1 cellular context compared by ENCODE assay signal in genomic region chr10:126585249-126585986, GRCh38.
TF ChIP-seq lines count a peak whose summit lies in the region.

No MANE protein-coding gene starts in this region.

TF ChIP-seq in GM23338, 12 proteins besides CTCF, POLR2A, EP300 and RAD21 (continued from another document):
- TF ChIP-seq ZNF462 (CRISPR knock-in tag; IDR thresholded peaks at IDR 0.05) (no peak), NANOG (IDR thresholded peaks at IDR 0.05; ENCODE audit: borderline replicate concordance) (no peak), ETS1 (IDR thresholded peaks at IDR 0.05) (no peak), JUNB (IDR thresholded peaks at IDR 0.05; ENCODE audit: unreplicated experiment) (no peak), CREB1 (CRISPR knock-in tag; IDR thresholded peaks at IDR 0.05; ENCODE audit: low read depth) (no peak), STAT1 (IDR thresholded peaks at IDR 0.05; ENCODE audit: unreplicated experiment) (no peak), POLR2AphosphoS5 (IDR thresholded peaks at IDR 0.05; ENCODE audit: low read depth) (no peak), EZH2 (IDR thresholded peaks at IDR 0.05; ENCODE audit: low read depth, unreplicated experiment) (no peak), EZH2phosphoT487 (IDR thresholded peaks at IDR 0.05; ENCODE audit: unreplicated experiment) (no peak)
- TF ChIP-seq, protein P1, sequence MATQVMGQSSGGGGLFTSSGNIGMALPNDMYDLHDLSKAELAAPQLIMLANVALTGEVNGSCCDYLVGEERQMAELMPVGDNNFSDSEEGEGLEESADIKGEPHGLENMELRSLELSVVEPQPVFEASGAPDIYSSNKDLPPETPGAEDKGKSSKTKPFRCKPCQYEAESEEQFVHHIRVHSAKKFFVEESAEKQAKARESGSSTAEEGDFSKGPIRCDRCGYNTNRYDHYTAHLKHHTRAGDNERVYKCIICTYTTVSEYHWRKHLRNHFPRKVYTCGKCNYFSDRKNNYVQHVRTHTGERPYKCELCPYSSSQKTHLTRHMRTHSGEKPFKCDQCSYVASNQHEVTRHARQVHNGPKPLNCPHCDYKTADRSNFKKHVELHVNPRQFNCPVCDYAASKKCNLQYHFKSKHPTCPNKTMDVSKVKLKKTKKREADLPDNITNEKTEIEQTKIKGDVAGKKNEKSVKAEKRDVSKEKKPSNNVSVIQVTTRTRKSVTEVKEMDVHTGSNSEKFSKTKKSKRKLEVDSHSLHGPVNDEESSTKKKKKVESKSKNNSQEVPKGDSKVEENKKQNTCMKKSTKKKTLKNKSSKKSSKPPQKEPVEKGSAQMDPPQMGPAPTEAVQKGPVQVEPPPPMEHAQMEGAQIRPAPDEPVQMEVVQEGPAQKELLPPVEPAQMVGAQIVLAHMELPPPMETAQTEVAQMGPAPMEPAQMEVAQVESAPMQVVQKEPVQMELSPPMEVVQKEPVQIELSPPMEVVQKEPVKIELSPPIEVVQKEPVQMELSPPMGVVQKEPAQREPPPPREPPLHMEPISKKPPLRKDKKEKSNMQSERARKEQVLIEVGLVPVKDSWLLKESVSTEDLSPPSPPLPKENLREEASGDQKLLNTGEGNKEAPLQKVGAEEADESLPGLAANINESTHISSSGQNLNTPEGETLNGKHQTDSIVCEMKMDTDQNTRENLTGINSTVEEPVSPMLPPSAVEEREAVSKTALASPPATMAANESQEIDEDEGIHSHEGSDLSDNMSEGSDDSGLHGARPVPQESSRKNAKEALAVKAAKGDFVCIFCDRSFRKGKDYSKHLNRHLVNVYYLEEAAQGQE (IDR thresholded peaks at IDR 0.05; ENCODE audit: unreplicated experiment): no peak
